13 cellular contexts compared by ENCODE assay signal in genomic region chr13:23505007-23505406, GRCh38.
A peak's percentile ranks its signal among the peaks of the same experiment; 100 is the strongest.
DNase-seq lines count a peak whose midpoint lies in the region; ATAC-seq, FAIRE-seq and TF ChIP-seq lines count a peak whose summit lies in the region.
"Had no signal": no experiment of that assay in that cellular context is flagged by ENCODE, and none has a peak within 500 bp of the region (broad histone marks: within the 10 kb centered on the region; RNA-seq: fewer than 3 reads in every experiment).

No MANE protein-coding gene starts in this region.

- H3K27ac ChIP-seq in HEK293 (ENCODE audit: extremely low read depth, low read depth, low read length) (no peak overlapping the region), hepatocyte (peak overlapping the region; percentile 37), smooth muscle cell (ENCODE audit: low read depth) (peak overlapping the region; percentile 99)
- H3K27ac ChIP-seq: stomach had no signal

- peak overlapping the region; percentile 11 for H3K4me3 ChIP-seq in HEK293 (ENCODE audit: low read depth, low read length)
- no peak overlapping the region for H3K4me3 ChIP-seq in bronchial epithelial cell (ENCODE audit: low read depth, low read length)
- H3K4me3 ChIP-seq in hepatocyte = no peak overlapping the region
- H3K4me3 ChIP-seq in smooth muscle cell = no peak overlapping the region
- H3K4me3 ChIP-seq: stomach had no signal

- peak overlapping the region; percentile 47 for H3K4me2 ChIP-seq in hepatocyte
- peak overlapping the region; percentile 61 for H3K4me2 ChIP-seq in smooth muscle cell

- 33% methylated on average over 8 of the region's 8 CpGs for WGBS in hepatocyte (ENCODE audit: low lambda C conversion rate, missing lambda C conversion rate)
- 31% methylated on average over 8 of the region's 8 CpGs for WGBS in smooth muscle cell (ENCODE audit: low lambda C conversion rate)

- no peaks in the 10 kb centered on the region for H3K36me3 ChIP-seq in HEK293 (ENCODE audit: control insufficient read depth in 2 of 2, insufficient read depth in 1 of 2, low read length in 2 of 2)
- no peaks in the 10 kb centered on the region for H3K36me3 ChIP-seq in bronchial epithelial cell (ENCODE audit: control insufficient read depth, insufficient read depth, low read length)
- H3K36me3 ChIP-seq in hepatocyte (replicated peaks; ENCODE audit: insufficient read depth, low read depth) = no peaks in the 10 kb centered on the region
- H3K36me3 ChIP-seq in smooth muscle cell (ENCODE audit: low read depth) = no peaks in the 10 kb centered on the region
- H3K36me3 ChIP-seq: stomach had no signal

- no peaks in the 10 kb centered on the region for H3K9me3 ChIP-seq in HEK293 (ENCODE audit: control insufficient read depth, insufficient read depth, low read depth, low read length)
- H3K9me3 ChIP-seq in hepatocyte (ENCODE audit: low read depth) = no peaks in the 10 kb centered on the region
- H3K9me3 ChIP-seq in smooth muscle cell (replicated peaks; ENCODE audit: low read depth) = no peaks in the 10 kb centered on the region
- H3K9me3 ChIP-seq: stomach had no signal

- H3K79me2 ChIP-seq in hepatocyte (no peaks in the 10 kb centered on the region), smooth muscle cell (ENCODE audit: low read depth) (no peaks in the 10 kb centered on the region)

- no peak for ATAC-seq in HG03571 (IDR thresholded peaks at IDR 0.05; ENCODE audit: unreplicated experiment)
- ATAC-seq in HG02938 (IDR thresholded peaks at IDR 0.05; ENCODE audit: unreplicated experiment) = no peak

- peak overlapping the region; percentile 80 for H3K9ac ChIP-seq in smooth muscle cell (ENCODE audit: low read depth)

- H3K27me3 ChIP-seq in bronchial epithelial cell (ENCODE audit: control insufficient read depth, insufficient read depth, low read length) (no peaks in the 10 kb centered on the region), hepatocyte (no peaks in the 10 kb centered on the region), smooth muscle cell (ENCODE audit: low read depth) (no peaks in the 10 kb centered on the region)
- H3K27me3 ChIP-seq: stomach had no signal

- DNase-seq in bronchial epithelial cell (ENCODE audit: low read depth) (peak; percentile 47), hepatocyte (ENCODE audit: low spot score) (no peak), smooth muscle cell (lab: John Stamatoyannopoulos, UW; ENCODE audit: unreplicated experiment) (no peak), HEK293T (ENCODE audit: extremely low spot score) (no peak)
- DNase-seq: anterior cingulate cortex, DMS153, MM.1S, posterior cingulate gyrus, stomach had no signal

- peaks cover 11% of the 10 kb centered on the region for H3F3A ChIP-seq in smooth muscle cell (ENCODE audit: low read depth)

- FAIRE-seq in bronchial epithelial cell (lab: Jason Lieb, UNC) = no peak
- FAIRE-seq: endothelial cell of umbilical vein had no signal

- no peaks in the 10 kb centered on the region; the same call in 1 of the 2 replicates for H3K4me1 ChIP-seq in HEK293 (ENCODE audit: control insufficient read depth, insufficient read depth, low read length)
- H3K4me1 ChIP-seq in hepatocyte (ENCODE audit: insufficient read depth) = peaks cover 12% of the 10 kb centered on the region
- peaks cover 20% of the 10 kb centered on the region for H3K4me1 ChIP-seq in smooth muscle cell (ENCODE audit: low read depth)

- POLR2A ChIA-PET in HEK293 (lab: Yijun Ruan, JAX) (interaction anchor here (0.6 kb wide), 1 partner anchor 9 kb away, joined by 5 read pairs; no protein-coding TSS in a partner anchor), HEK293T (lab: Yijun Ruan, JAX) (no interaction called here)

- H3K9me2 ChIP-seq in hepatocyte (replicated peaks; ENCODE audit: insufficient read depth) = no peaks in the 10 kb centered on the region

- no peak for TF ChIP-seq CTCF in HEK293 (tag by site-specific recombination; IDR thresholded peaks at IDR 0.05)
- TF ChIP-seq CTCF in bronchial epithelial cell (IDR thresholded peaks at IDR 0.05; ENCODE audit: insufficient read depth, low read length, severe bottlenecking) = no peak
- no peak for TF ChIP-seq CTCF in hepatocyte (IDR thresholded peaks at IDR 0.05; ENCODE audit: poor library complexity)
- TF ChIP-seq CTCF in smooth muscle cell (IDR thresholded peaks at IDR 0.05; ENCODE audit: borderline replicate concordance, insufficient read depth, poor library complexity, severe bottlenecking) = no peak

- H2AFZ ChIP-seq in hepatocyte = no peak overlapping the region
- H2AFZ ChIP-seq in smooth muscle cell (ENCODE audit: low read depth) = peak overlapping the region; percentile 20

- CTCF ChIA-PET in HEK293 (lab: Yijun Ruan, JAX) (interaction anchor here (0.6 to 1.3 kb wide), 2 partner anchors 38 to 66 kb away, joined by 3 to 7 read pairs; no protein-coding TSS in a partner anchor), HEK293T (lab: Yijun Ruan, JAX) (interaction anchor here (0.6 kb wide), 1 partner anchor 36 kb away, joined by 3 read pairs; no protein-coding TSS in a partner anchor)

- H4K20me1 ChIP-seq in hepatocyte (ENCODE audit: insufficient read depth, poor library complexity, severe bottlenecking) (no peaks in the 10 kb centered on the region), smooth muscle cell (ENCODE audit: low read depth) (no peaks in the 10 kb centered on the region)

TF ChIP-seq in HEK293, 187 proteins besides CTCF, POLR2A, EP300 and RAD21 (continues in another document):
- TF ChIP-seq ZNF777 (tag by site-specific recombination; IDR thresholded peaks at IDR 0.05; ENCODE audit: borderline replicate concordance) = no peak
- no peak for TF ChIP-seq SP2 (tag by site-specific recombination; IDR thresholded peaks at IDR 0.05)
- TF ChIP-seq ZNF549 (tag by site-specific recombination; IDR thresholded peaks at IDR 0.05) = no peak
- TF ChIP-seq, protein P1, sequence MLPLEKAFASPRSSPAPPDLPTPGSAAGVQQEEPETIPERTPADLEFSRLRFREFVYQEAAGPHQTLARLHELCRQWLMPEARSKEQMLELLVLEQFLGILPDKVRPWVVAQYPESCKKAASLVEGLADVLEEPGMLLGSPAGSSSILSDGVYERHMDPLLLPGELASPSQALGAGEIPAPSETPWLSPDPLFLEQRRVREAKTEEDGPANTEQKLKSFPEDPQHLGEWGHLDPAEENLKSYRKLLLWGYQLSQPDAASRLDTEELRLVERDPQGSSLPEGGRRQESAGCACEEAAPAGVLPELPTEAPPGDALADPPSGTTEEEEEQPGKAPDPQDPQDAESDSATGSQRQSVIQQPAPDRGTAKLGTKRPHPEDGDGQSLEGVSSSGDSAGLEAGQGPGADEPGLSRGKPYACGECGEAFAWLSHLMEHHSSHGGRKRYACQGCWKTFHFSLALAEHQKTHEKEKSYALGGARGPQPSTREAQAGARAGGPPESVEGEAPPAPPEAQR (tag by site-specific recombination; IDR thresholded peaks at IDR 0.05) = no peak
- no peak for TF ChIP-seq ZBTB44 (tag by site-specific recombination; IDR thresholded peaks at IDR 0.05)
- no peak for TF ChIP-seq ZNF558 (tag by site-specific recombination; IDR thresholded peaks at IDR 0.05)
- TF ChIP-seq GLIS2 (tag by site-specific recombination; IDR thresholded peaks at IDR 0.05) = 0 out of 2 replicates have a peak, but pooled peaks have one; percentile 39

TF ChIP-seq in HEK293T, 16 proteins besides CTCF, POLR2A, EP300 and RAD21:
- TF ChIP-seq HDGF (IDR thresholded peaks at IDR 0.05; ENCODE audit: borderline replicate concordance) (no peak), TARDBP (IDR thresholded peaks at IDR 0.05) (no peak), ZNF384 (IDR thresholded peaks at IDR 0.05) (no peak), LEF1 (IDR thresholded peaks at IDR 0.05; ENCODE audit: borderline replicate concordance) (no peak), CTBP1 (IDR thresholded peaks at IDR 0.05; ENCODE audit: borderline replicate concordance) (no peak), ELF4 (IDR thresholded peaks at IDR 0.05) (no peak), SUZ12 (IDR thresholded peaks at IDR 0.05) (no peak), L3MBTL2 (conservative IDR thresholded peaks at IDR 0.05) (no peak)
